ENCODE assay signal across 27 cellular contexts in the genomic region with DNA sequence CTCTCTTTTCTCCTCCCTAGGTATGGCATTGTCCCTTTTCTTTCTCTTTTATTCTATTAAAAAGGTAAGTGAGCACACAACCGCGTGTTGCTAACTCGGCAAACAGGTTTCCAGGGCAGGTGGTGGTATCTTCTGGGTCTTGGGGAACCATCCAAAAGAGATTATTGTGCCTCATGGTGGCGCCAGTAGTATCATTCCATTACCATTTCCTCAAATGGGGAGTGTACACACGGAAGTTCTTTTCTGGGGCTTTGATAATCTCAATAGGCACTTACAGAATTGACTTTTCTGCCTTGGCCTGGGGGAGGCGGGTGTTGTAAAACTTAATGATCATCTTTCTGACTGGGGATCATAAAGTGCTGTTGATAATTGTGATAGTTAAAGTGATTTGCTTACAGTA.
DNase-seq lines count a peak whose midpoint lies in the region; ATAC-seq and TF ChIP-seq lines count a peak whose summit lies in the region.
"Had no signal": no experiment of that assay in that cellular context is flagged by ENCODE, and none has a peak within 500 bp of the region (broad histone marks: within the 10 kb centered on the region; RNA-seq: fewer than 3 reads in every experiment).

No MANE protein-coding gene starts in this region.

- peak; percentile 57 for DNase-seq in NCI-H748 (lab: John Stamatoyannopoulos, UW; ENCODE audit: unreplicated experiment)
- DNase-seq in NCI-H748 treated with DMSO at 0.1 percent for 48 hours (lab: John Stamatoyannopoulos, UW): no peak
- DNase-seq in NCI-H526 (lab: John Stamatoyannopoulos, UW): peak; percentile 65 to 84
- peak; percentile 17 for DNase-seq in hepatocyte (ENCODE audit: low spot score)
- DNase-seq in kidney tubule cell (ENCODE audit: low spot score): no peak
- DNase-seq in NCI-H1930 (lab: John Stamatoyannopoulos, UW): no peak
- DNase-seq in NCI-H82 treated with DMSO at 0.1 percent for 48 hours (lab: John Stamatoyannopoulos, UW; ENCODE audit: unreplicated experiment): no peak
- DNase-seq: activated CD8-positive, alpha-beta T cell treated with anti-CD3 and anti-CD28 coated beads, Interleukin-2, amount 10 ng/mL, durations not matched to agents 7 days and 5 days; activated naive CD4-positive, alpha-beta T cell treated with Interleukin-2 at 50 U/mL for 16 hours; activated T-cell treated with anti-CD3 and anti-CD28 coated beads, Interleukin-2, amount 50 U/mL, for 24 hours; amygdala; dermis blood vessel endothelial cell; DMS 273 treated with DMSO at 0.1 percent for 48 hours; GDM1; GOT3; hypothalamus; kidney; MV-4-11; naive thymus-derived CD8-positive, alpha-beta T cell; NCI-H2171; ovary; uterus had no signal

- no peaks in the 10 kb centered on the region for H3K36me3 ChIP-seq in hepatocyte (replicated peaks; ENCODE audit: insufficient read depth, low read depth)
- H3K36me3 ChIP-seq: BLaER1, ovary, right atrium auricular region, uterus had no signal

- no peak for TF ChIP-seq CTCF in hepatocyte (IDR thresholded peaks at IDR 0.05; ENCODE audit: poor library complexity)

- H3K4me3 ChIP-seq in hepatocyte: no peak overlapping the region
- H3K4me3 ChIP-seq: A549, BLaER1, K562, ovary, right atrium auricular region, uterus had no signal

- WGBS in hepatocyte (ENCODE audit: low lambda C conversion rate, missing lambda C conversion rate): 47% methylated on average over 6 of the region's 6 CpGs

- no peaks in the 10 kb centered on the region for H3K4me1 ChIP-seq in hepatocyte (ENCODE audit: insufficient read depth)
- H3K4me1 ChIP-seq: A549, BLaER1, right atrium auricular region, uterus had no signal

- no peaks in the 10 kb centered on the region for H3K79me2 ChIP-seq in hepatocyte

- no peaks in the 10 kb centered on the region for H3K9me3 ChIP-seq in hepatocyte (ENCODE audit: low read depth)
- H3K9me3 ChIP-seq: A549, BLaER1, ovary, right atrium auricular region, uterus had no signal

- H3K27me3 ChIP-seq in hepatocyte: peaks cover 10% of the 10 kb centered on the region
- H3K27me3 ChIP-seq: BLaER1, ovary, right atrium auricular region, uterus had no signal

- H2AFZ ChIP-seq in hepatocyte: no peak overlapping the region

- no peaks in the 10 kb centered on the region for H4K20me1 ChIP-seq in hepatocyte (ENCODE audit: insufficient read depth, poor library complexity, severe bottlenecking)
- H4K20me1 ChIP-seq: BLaER1 had no signal

- no peak for ATAC-seq in HG03196 (IDR thresholded peaks at IDR 0.05; ENCODE audit: unreplicated experiment)
- ATAC-seq: A549; activated CD8-positive, alpha-beta T cell treated with anti-CD3 and anti-CD28 coated beads, Interleukin-2, amount 10 ng/mL, durations not matched to agents 7 days and 5 days; K562; naive thymus-derived CD8-positive, alpha-beta T cell had no signal

- no peaks in the 10 kb centered on the region for H3K9me2 ChIP-seq in hepatocyte (replicated peaks; ENCODE audit: insufficient read depth)

- H3K27ac ChIP-seq in hepatocyte: no peak overlapping the region
- H3K27ac ChIP-seq: A549, BLaER1, ovary, right atrium auricular region, uterus had no signal

- no peak overlapping the region for H3K4me2 ChIP-seq in hepatocyte
- H3K4me2 ChIP-seq: A549, BLaER1 had no signal

Comparison
In these comparisons a context has a peak if more than half of its experiments do, and no peak if none do; other contexts are left out.
1. DNase-seq: peak in NCI-H748 (single experiment), NCI-H526 (2 of 2) and hepatocyte (single experiment); none in NCI-H748 treated with DMSO at 0.1 percent for 48 hours (single experiment), kidney tubule cell (single experiment), NCI-H1930 (0 of 2) and NCI-H82 treated with DMSO at 0.1 percent for 48 hours (single experiment).